In genomic region chrX:7109838-7110793, GRCh38 we compare ENCODE assay signal across 8 cellular contexts. TPM values are rescaled to one million over a fixed set of nuclear protein-coding genes. Genes with fewer than 3 reads are reported as not detected.
DNase-seq lines count a peak whose midpoint lies in the region; ATAC-seq lines count a peak whose summit lies in the region.

No MANE protein-coding gene starts in this region.

- ATAC-seq in GM18502 (IDR thresholded peaks at IDR 0.05; ENCODE audit: poor library complexity, unreplicated experiment) (peak; percentile 68), GM21423 (IDR thresholded peaks at IDR 0.05; ENCODE audit: unreplicated experiment) (peak; percentile 68), HG03460 (IDR thresholded peaks at IDR 0.05; ENCODE audit: unreplicated experiment) (peak; percentile 75), GM21367 (IDR thresholded peaks at IDR 0.05; ENCODE audit: unreplicated experiment) (no peak), aorta (ENCODE audit: low FRiP score) (no peak)

- H3K4me3 ChIP-seq in effector memory CD4-positive, alpha-beta T cell (ENCODE audit: insufficient read depth, low read depth, low read length, poor library complexity, severe bottlenecking): no peak overlapping the region
- no peak overlapping the region for H3K4me3 ChIP-seq in aorta (ENCODE audit: low read length in 2 of 2)

- H3K9me3 Mint-ChIP-seq in immature natural killer cell: no peaks in the 10 kb centered on the region

- intact Hi-C loops in aorta (cut with DNase I): no loop called here

- peaks cover 31 to 50% of the 10 kb centered on the region in 2 donors for H3K4me1 Mint-ChIP-seq in immature natural killer cell

- 92 to 94% methylated on average over 12 of the region's 12 CpGs for WGBS in aorta, 2 donors

- H3K9me3 ChIP-seq in effector memory CD4-positive, alpha-beta T cell (ENCODE audit: control insufficient read depth, low read length): no peaks in the 10 kb centered on the region
- no peaks in the 10 kb centered on the region for H3K9me3 ChIP-seq in aorta (ENCODE audit: control insufficient read depth, low read length)

- peaks cover 0 to 12% (median 0%) of the 10 kb centered on the region in 3 donors for H3K36me3 Mint-ChIP-seq in immature natural killer cell

- peak overlapping the region in 5 of 6 donors; percentile 26 to 86 (median 51) for H3K27ac Mint-ChIP-seq in immature natural killer cell

- H3K27me3 Mint-ChIP-seq in immature natural killer cell (ENCODE audit: low read depth in 3 of 3): no peaks in the 10 kb centered on the region

- no peak for DNase-seq in immature natural killer cell
- DNase-seq in effector memory CD4-positive, alpha-beta T cell: no peak
- no peak for DNase-seq in aorta
- no peak for DNase-seq in NCI-H524 treated with DMSO at 0.1 percent for 48 hours (lab: John Stamatoyannopoulos, UW)

- no peaks in the 10 kb centered on the region for H3K36me3 ChIP-seq in effector memory CD4-positive, alpha-beta T cell (ENCODE audit: control insufficient read depth, insufficient read depth, low read length)
- H3K36me3 ChIP-seq in aorta (ENCODE audit: control insufficient read depth in 1 of 2, insufficient read depth in 2 of 2, low read length in 1 of 2): no peaks in the 10 kb centered on the region

- no peaks in the 10 kb centered on the region for H3K27me3 ChIP-seq in effector memory CD4-positive, alpha-beta T cell (replicated peaks; ENCODE audit: control insufficient read depth, insufficient read depth, low read length, poor library complexity, severe bottlenecking)
- H3K27me3 ChIP-seq in aorta (ENCODE audit: control insufficient read depth in 1 of 2, insufficient read depth in 2 of 2, low read length in 1 of 2): no peaks in the 10 kb centered on the region

- no peak overlapping the region for H3K27ac ChIP-seq in effector memory CD4-positive, alpha-beta T cell (ENCODE audit: insufficient read depth, low read length, poor library complexity, severe bottlenecking)
- H3K27ac ChIP-seq in aorta (ENCODE audit: low read depth in 1 of 2, low read length in 2 of 2): no peak overlapping the region

- H3K4me1 ChIP-seq in effector memory CD4-positive, alpha-beta T cell (ENCODE audit: control insufficient read depth, insufficient read depth, low read length, poor library complexity, severe bottlenecking): no peaks in the 10 kb centered on the region
- H3K4me1 ChIP-seq in aorta (ENCODE audit: control insufficient read depth in 1 of 2, insufficient read depth in 2 of 2, low read length in 2 of 2): no peaks in the 10 kb centered on the region

- peak overlapping the region in 4 of 5 donors; percentile 14 to 53 (median 42) for H3K4me3 Mint-ChIP-seq in immature natural killer cell

RNA-seq across cellular contexts. Expression of gene STS, which starts 37.4 kb away (rescaled TPM):
- polyA plus RNA-seq in immature natural killer cell (1 to 10 TPM; 1.6 to 3.7 (median 3.5) TPM), aorta (10 to 100 TPM in 1 of 2 donors, 1 to 10 TPM in 1; 4.1 to 11.4 TPM)
- total RNA-seq in aorta: 10 to 100 TPM; 12.3 to 12.5 TPM

RNA-seq across cellular contexts. Expression of gene PUDP, which starts 37.8 kb away (rescaled TPM):
- polyA plus RNA-seq in immature natural killer cell (10 to 100 TPM in 2 of 3 donors, 1 to 10 TPM in 1; 5.4 to 17.4 (median 13.0) TPM), aorta (1 to 10 TPM; 4.8 to 5.5 TPM)
- 10 to 100 TPM in 1 of 2 donors, 1 to 10 TPM in 1; 9.8 to 18.7 TPM for total RNA-seq in aorta

Comparison
In these comparisons a context has a peak if more than half of its experiments do, and no peak if none do; other contexts are left out.
1. ATAC-seq: peak in GM18502 (single experiment), GM21423 (single experiment) and HG03460 (single experiment); none in GM21367 (single experiment) and aorta (single experiment).